8 cellular contexts compared by ENCODE assay signal in the genomic region with DNA sequence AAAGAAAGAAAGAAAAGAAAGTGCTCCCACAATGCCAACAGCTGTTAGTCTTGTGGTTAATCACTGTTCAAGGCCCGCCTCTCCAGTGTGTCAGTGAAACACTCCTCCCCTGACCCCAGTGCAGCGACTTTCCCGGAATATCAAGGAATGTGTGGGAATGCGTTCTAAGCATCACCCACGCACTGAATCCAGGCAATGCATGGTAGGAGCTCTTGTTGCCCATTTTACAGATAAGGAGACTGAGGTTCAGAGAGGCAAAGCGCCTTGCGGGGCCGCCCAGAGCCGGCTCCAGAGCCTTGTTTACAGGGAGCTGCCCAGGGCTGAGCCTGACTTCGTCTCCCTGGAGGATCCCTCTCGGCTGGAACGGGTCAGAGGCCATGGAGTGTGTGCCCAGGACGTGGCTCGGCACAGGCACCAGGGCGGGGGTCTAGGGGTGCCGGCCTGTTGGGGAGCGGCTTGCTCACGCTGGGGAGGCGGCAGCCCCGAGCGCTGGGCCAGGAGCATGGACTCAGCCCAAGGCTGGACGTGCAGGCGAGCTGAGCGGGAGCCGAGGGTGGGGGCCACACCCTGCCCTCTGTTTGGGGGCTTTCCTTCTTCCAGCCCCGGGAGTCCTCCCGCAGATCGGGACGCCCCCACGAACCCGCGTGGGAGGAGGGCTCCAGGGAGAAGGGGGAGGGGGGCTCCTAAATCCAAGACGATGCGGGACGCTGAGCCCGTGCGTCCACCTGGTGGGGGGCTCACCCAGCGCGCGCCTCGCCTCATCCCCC. TPM values are rescaled to one million over a fixed set of nuclear protein-coding genes. Genes with fewer than 3 reads are reported as not detected.
DNase-seq lines count a peak whose midpoint lies in the region; ATAC-seq, FAIRE-seq and TF ChIP-seq lines count a peak whose summit lies in the region.

No MANE protein-coding gene starts in this region.

- H3K36me3 ChIP-seq in NT2/D1 (ENCODE audit: insufficient read depth, insufficient read length, low read length) (peaks cover 29% of the 10 kb centered on the region), bronchial epithelial cell (ENCODE audit: control insufficient read depth, insufficient read depth, low read length) (peaks cover 20% of the 10 kb centered on the region), kidney epithelial cell (ENCODE audit: control insufficient read depth, insufficient read depth, low read length) (peaks cover 1% of the 10 kb centered on the region)

- TF ChIP-seq CTCF in bronchial epithelial cell (IDR thresholded peaks at IDR 0.05; ENCODE audit: insufficient read depth, low read length, severe bottlenecking) (no peak), kidney epithelial cell (IDR thresholded peaks at IDR 0.05; ENCODE audit: insufficient read depth, low read length, poor library complexity, severe bottlenecking) (no peak)

- H3K4me3 Mint-ChIP-seq in activated CD8-positive, alpha-beta memory T cell treated with anti-CD3 and anti-CD28 coated beads, Interleukin-2, amount 10 ng/mL, durations not matched to agents 7 days and 5 days: peak overlapping the region; percentile 76
- H3K4me3 Mint-ChIP-seq in stimulated activated naive CD8-positive, alpha-beta T cell treated with anti-CD3 and anti-CD28 coated beads, Interleukin-15, Interleukin-2, amounts not matched to agents 100 ng/mL and 50 ng/mL, for 24 hours: peak overlapping the region; percentile 88

- peaks cover 35% of the 10 kb centered on the region for H3K4me1 Mint-ChIP-seq in activated CD8-positive, alpha-beta memory T cell treated with anti-CD3 and anti-CD28 coated beads, Interleukin-2, amount 10 ng/mL, durations not matched to agents 7 days and 5 days
- H3K4me1 Mint-ChIP-seq in stimulated activated naive CD8-positive, alpha-beta T cell treated with anti-CD3 and anti-CD28 coated beads, Interleukin-15, Interleukin-2, amounts not matched to agents 100 ng/mL and 50 ng/mL, for 24 hours (ENCODE audit: low read depth): peaks cover 40% of the 10 kb centered on the region

- no peaks in the 10 kb centered on the region for H3K9me3 Mint-ChIP-seq in activated CD8-positive, alpha-beta memory T cell treated with anti-CD3 and anti-CD28 coated beads, Interleukin-2, amount 10 ng/mL, durations not matched to agents 7 days and 5 days (ENCODE audit: low read depth)
- no peaks in the 10 kb centered on the region for H3K9me3 Mint-ChIP-seq in stimulated activated naive CD8-positive, alpha-beta T cell treated with anti-CD3 and anti-CD28 coated beads, Interleukin-15, Interleukin-2, amounts not matched to agents 100 ng/mL and 50 ng/mL, for 24 hours

- H3K36me3 Mint-ChIP-seq in activated CD8-positive, alpha-beta memory T cell treated with anti-CD3 and anti-CD28 coated beads, Interleukin-2, amount 10 ng/mL, durations not matched to agents 7 days and 5 days: peaks cover 38% of the 10 kb centered on the region
- H3K36me3 Mint-ChIP-seq in stimulated activated naive CD8-positive, alpha-beta T cell treated with anti-CD3 and anti-CD28 coated beads, Interleukin-15, Interleukin-2, amounts not matched to agents 100 ng/mL and 50 ng/mL, for 24 hours (ENCODE audit: low read depth): peaks cover 32% of the 10 kb centered on the region

- peak; percentile 2 for ATAC-seq in activated CD8-positive, alpha-beta memory T cell treated with anti-CD3 and anti-CD28 coated beads, Interleukin-2, amount 10 ng/mL, durations not matched to agents 7 days and 5 days
- no peak for ATAC-seq in GM19328 (IDR thresholded peaks at IDR 0.05; ENCODE audit: unreplicated experiment)

- CTCF ChIA-PET in activated CD8-positive, alpha-beta memory T cell treated with anti-CD3 and anti-CD28 coated beads, Interleukin-2, amount 10 ng/mL, durations not matched to agents 7 days and 5 days (lab: Charles Lee): interaction anchor here (0.7 to 2.1 kb wide), 8 partner anchors 8 to 142 kb away, joined by 3 to 7 read pairs (median 4); a partner anchor contains a TSS

- H3K9me3 ChIP-seq in NT2/D1 (ENCODE audit: insufficient read depth, low read length): peaks cover 6% of the 10 kb centered on the region; the same call in 1 of the 2 replicates

- H3K4me3 ChIP-seq in NT2/D1 (ENCODE audit: insufficient read length, low read depth) (peak overlapping the region; percentile 69), bronchial epithelial cell (ENCODE audit: low read depth, low read length) (peak overlapping the region; percentile 90), kidney epithelial cell (ENCODE audit: low read depth, low read length) (peak overlapping the region; percentile 89)

- peak overlapping the region; percentile 75 for H3K27ac Mint-ChIP-seq in activated CD8-positive, alpha-beta memory T cell treated with anti-CD3 and anti-CD28 coated beads, Interleukin-2, amount 10 ng/mL, durations not matched to agents 7 days and 5 days
- H3K27ac Mint-ChIP-seq in stimulated activated naive CD8-positive, alpha-beta T cell treated with anti-CD3 and anti-CD28 coated beads, Interleukin-15, Interleukin-2, amounts not matched to agents 100 ng/mL and 50 ng/mL, for 24 hours: peak overlapping the region; percentile 86

- no peak for DNase-seq in activated CD8-positive, alpha-beta memory T cell treated with anti-CD3 and anti-CD28 coated beads, Interleukin-2, amount 10 ng/mL, durations not matched to agents 7 days and 5 days
- no peak for DNase-seq in activated CD8-positive, alpha-beta memory T cell treated with anti-CD3 and anti-CD28 coated beads for 24 hours
- DNase-seq in NT2/D1 (ENCODE audit: low read depth, low spot score): no peak
- peak; percentile 46 for DNase-seq in bronchial epithelial cell (ENCODE audit: low read depth)
- DNase-seq in kidney epithelial cell (ENCODE audit: low read depth): peak; percentile 59
- DNase-seq in NCI-H2081 (lab: John Stamatoyannopoulos, UW): no peak

- H3K27me3 ChIP-seq in NT2/D1 (ENCODE audit: insufficient read depth, insufficient read length) (peaks cover 5% of the 10 kb centered on the region), bronchial epithelial cell (ENCODE audit: control insufficient read depth, insufficient read depth, low read length) (no peaks in the 10 kb centered on the region), kidney epithelial cell (ENCODE audit: control insufficient read depth, insufficient read depth, low read length) (no peaks in the 10 kb centered on the region)

- peak overlapping the region; percentile 81 for H3K9ac ChIP-seq in NT2/D1 (ENCODE audit: insufficient read length, low read depth)

- no peaks in the 10 kb centered on the region for H3K27me3 Mint-ChIP-seq in activated CD8-positive, alpha-beta memory T cell treated with anti-CD3 and anti-CD28 coated beads, Interleukin-2, amount 10 ng/mL, durations not matched to agents 7 days and 5 days
- H3K27me3 Mint-ChIP-seq in stimulated activated naive CD8-positive, alpha-beta T cell treated with anti-CD3 and anti-CD28 coated beads, Interleukin-15, Interleukin-2, amounts not matched to agents 100 ng/mL and 50 ng/mL, for 24 hours: no peaks in the 10 kb centered on the region

- FAIRE-seq in bronchial epithelial cell (lab: Jason Lieb, UNC): no peak

- peaks cover 19% of the 10 kb centered on the region for H3K4me1 ChIP-seq in NT2/D1 (ENCODE audit: insufficient read depth, insufficient read length)

RNA-seq across cellular contexts. Expression of a gene that starts 0.8 kb away (rescaled TPM):
- total RNA-seq in activated CD8-positive, alpha-beta memory T cell treated with anti-CD3 and anti-CD28 coated beads, Interleukin-2, amount 10 ng/mL, durations not matched to agents 7 days and 5 days: 10 to 100 TPM; 75.7 to 93.5 TPM
- 18.2 and 18.4 TPM in 2 replicates for total RNA-seq in bronchial epithelial cell
- total RNA-seq in kidney epithelial cell: 25.6 and 31.1 TPM in 2 replicates

RNA-seq across cellular contexts. Expression of a gene that starts 18.2 kb away (rescaled TPM):
- 10 to 100 TPM; 64.7 to 71.4 TPM for total RNA-seq in activated CD8-positive, alpha-beta memory T cell treated with anti-CD3 and anti-CD28 coated beads, Interleukin-2, amount 10 ng/mL, durations not matched to agents 7 days and 5 days
- total RNA-seq in bronchial epithelial cell (21.3 and 21.8 TPM in 2 replicates), kidney epithelial cell (21.0 and 32.5 TPM in 2 replicates)

RNA-seq across cellular contexts. Expression of a gene that starts 21.1 kb away (rescaled TPM):
- total RNA-seq in activated CD8-positive, alpha-beta memory T cell treated with anti-CD3 and anti-CD28 coated beads, Interleukin-2, amount 10 ng/mL, durations not matched to agents 7 days and 5 days: 10 to 100 TPM; 33.6 to 34.3 TPM
- total RNA-seq in bronchial epithelial cell: 19.0 and 54.0 TPM in 2 replicates
- 44.8 and 56.4 TPM in 2 replicates for total RNA-seq in kidney epithelial cell

RNA-seq across cellular contexts. Expression of a gene that starts 32.0 kb away (rescaled TPM):
- total RNA-seq in activated CD8-positive, alpha-beta memory T cell treated with anti-CD3 and anti-CD28 coated beads, Interleukin-2, amount 10 ng/mL, durations not matched to agents 7 days and 5 days: 1 to 10 TPM; 1.8 to 2.6 TPM
- total RNA-seq in bronchial epithelial cell (2.1 and 5.1 TPM in 2 replicates), kidney epithelial cell (3.6 and 4.2 TPM in 2 replicates)

RNA-seq across cellular contexts. Expression of a gene that starts 39.0 kb away (rescaled TPM):
- total RNA-seq in activated CD8-positive, alpha-beta memory T cell treated with anti-CD3 and anti-CD28 coated beads, Interleukin-2, amount 10 ng/mL, durations not matched to agents 7 days and 5 days: 10 to 100 TPM; 51.4 to 53.5 TPM
- total RNA-seq in bronchial epithelial cell (11.8 and 17.4 TPM in 2 replicates), kidney epithelial cell (31.8 and 33.1 TPM in 2 replicates)

Comparison
In these comparisons a context has a peak if more than half of its experiments do, and no peak if none do; other contexts are left out.
1. DNase-seq: peak in bronchial epithelial cell (single experiment) and kidney epithelial cell (single experiment); none in activated CD8-positive, alpha-beta memory T cell treated with anti-CD3 and anti-CD28 coated beads, Interleukin-2, amount 10 ng/mL, durations not matched to agents 7 days and 5 days (single experiment), activated CD8-positive, alpha-beta memory T cell treated with anti-CD3 and anti-CD28 coated beads for 24 hours (single experiment), NT2/D1 (single experiment) and NCI-H2081 (0 of 2).
2. Peak in every context shown above with its lines, with median percentiles within 50 percentile points of each other: H3K4me3 ChIP-seq.